19 cellular contexts compared by ENCODE assay signal in the genomic region with DNA sequence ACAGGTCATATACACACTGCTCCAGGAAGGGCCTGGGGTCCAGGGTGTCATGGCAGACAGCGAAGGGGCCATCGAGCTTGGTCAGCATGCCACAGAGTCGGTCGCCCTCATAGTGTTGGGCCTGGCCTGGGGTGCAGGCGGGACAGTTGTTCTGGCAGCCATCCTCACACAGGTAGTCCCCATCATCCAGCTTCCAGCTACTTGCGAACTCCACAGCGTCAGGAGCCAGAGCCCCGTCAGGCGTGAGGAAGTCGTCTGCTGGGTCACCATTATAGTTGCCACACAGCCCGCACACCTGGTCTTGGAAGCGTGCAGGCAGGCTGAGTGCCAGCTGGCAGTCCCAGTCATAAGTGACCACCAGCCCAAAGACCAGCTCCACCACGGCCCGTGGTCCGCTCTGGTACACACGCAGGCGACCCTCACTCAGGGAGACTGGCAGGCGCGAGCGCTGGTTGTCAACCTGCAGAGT.
"Had no signal": no experiment of that assay in that cellular context is flagged by ENCODE, and none has a peak within 500 bp of the region (broad histone marks: within the 10 kb centered on the region; RNA-seq: fewer than 3 reads in every experiment).

No MANE protein-coding gene starts in this region.

- H3K27me3 Mint-ChIP-seq: activated CD8-positive, alpha-beta T cell treated with anti-CD3 and anti-CD28 coated beads for 36 hours; memory B cell; naive thymus-derived CD8-positive, alpha-beta T cell had no signal

- H3K27ac ChIP-seq: body of pancreas, gastroesophageal sphincter, heart left ventricle, parathyroid adenoma, right lobe of liver, stomach, testis had no signal

- H3K4me1 ChIP-seq: gastroesophageal sphincter, heart left ventricle, parathyroid adenoma, right lobe of liver, stomach, testis had no signal

- DNase-seq: activated B cell treated with CpG ODN at 0.5 μM for 24 hours; activated CD4-positive, alpha-beta T cell treated with anti-CD3 and anti-CD28 coated beads for 4 hours; activated CD8-positive, alpha-beta T cell treated with anti-CD3 and anti-CD28 coated beads for 36 hours; activated naive CD4-positive, alpha-beta T cell treated with anti-CD3 and anti-CD28 coated beads for 36 hours; activated T-cell treated with anti-CD3 and anti-CD28 coated beads, Interleukin-2, amount 50 U/mL, for 1 hour; body of pancreas; heart left ventricle; kidney glomerular epithelial cell; left ventricle myocardium superior; naive thymus-derived CD8-positive, alpha-beta T cell; right lobe of liver; small intestine; stimulated activated CD4-positive, alpha-beta T cell treated with anti-CD3 and anti-CD28 coated beads, Interleukin-4, amount 100 ng/mL, for 1 hour; testis had no signal

- H3K9me3 Mint-ChIP-seq: activated CD8-positive, alpha-beta T cell treated with anti-CD3 and anti-CD28 coated beads for 36 hours; activated naive CD4-positive, alpha-beta T cell treated with anti-CD3 and anti-CD28 coated beads for 36 hours; activated T-helper 2 cell treated with anti-CD3 and anti-CD28 coated beads, Interferon-gamma antibody, Interleukin-2, Interleukin-4, amounts not matched to agents 10 μg/mL and 5 μg/mL and 100 μg/mL, durations not matched to agents 14 hours and 24 hours and 36 hours; naive thymus-derived CD8-positive, alpha-beta T cell had no signal

- H2AFZ ChIP-seq: parathyroid adenoma had no signal

- H3K9me3 ChIP-seq: body of pancreas, right lobe of liver, testis had no signal

- H3K36me3 ChIP-seq: gastroesophageal sphincter, heart left ventricle, right lobe of liver had no signal

- H3K4me3 Mint-ChIP-seq: activated B cell treated with CpG ODN at 0.5 μM for 24 hours; activated CD8-positive, alpha-beta T cell treated with anti-CD3 and anti-CD28 coated beads for 36 hours; activated naive CD4-positive, alpha-beta T cell treated with anti-CD3 and anti-CD28 coated beads for 36 hours; memory B cell had no signal

- H3K9ac ChIP-seq: parathyroid adenoma had no signal

- ATAC-seq: activated CD8-positive, alpha-beta T cell treated with anti-CD3 and anti-CD28 coated beads for 36 hours; body of pancreas; gastroesophageal sphincter; heart left ventricle; left ventricle myocardium superior; naive thymus-derived CD8-positive, alpha-beta T cell; right lobe of liver had no signal

- H3K4me3 ChIP-seq: body of pancreas, gastroesophageal sphincter, heart left ventricle, right lobe of liver, stomach, testis had no signal

- H3K27ac Mint-ChIP-seq: activated B cell treated with CpG ODN at 0.5 μM for 24 hours; activated CD8-positive, alpha-beta T cell treated with anti-CD3 and anti-CD28 coated beads for 36 hours; activated naive CD4-positive, alpha-beta T cell treated with anti-CD3 and anti-CD28 coated beads for 36 hours; activated T-helper 2 cell treated with anti-CD3 and anti-CD28 coated beads, Interferon-gamma antibody, Interleukin-2, Interleukin-4, amounts not matched to agents 10 μg/mL and 5 μg/mL and 100 μg/mL, durations not matched to agents 14 hours and 24 hours and 36 hours; memory B cell had no signal

- H3K27me3 ChIP-seq: body of pancreas, right lobe of liver, testis had no signal

- H3K79me2 ChIP-seq: parathyroid adenoma had no signal
